In genomic region chr16:3129137-3130131, GRCh38 we compare ENCODE assay signal across 8 cellular contexts. TPM values are rescaled to one million over a fixed set of nuclear protein-coding genes. Genes with fewer than 3 reads are reported as not detected.
DNase-seq lines count a peak whose midpoint lies in the region; ATAC-seq and TF ChIP-seq lines count a peak whose summit lies in the region.

No MANE protein-coding gene starts in this region.

- DNase-seq in Panc1 (ENCODE audit: low read depth, low spot score) (no peak), activated T-helper 1 cell treated with Interleukin-2 at 50 U/mL for 16 hours (ENCODE audit: low read depth) (peak; percentile 62), fibroblast of peridontal ligament (ENCODE audit: extremely low read depth) (peak; percentile 90), suprapubic skin (ENCODE audit: low spot score in 2 of 2) (peak in 1 of 2 donors; percentile 84)

- CTCF ChIA-PET in Panc1 (lab: Charles Lee): interaction anchor here (0.6 to 2.1 kb wide), 11 partner anchors 8 to 343 kb away, joined by 3 to 10 read pairs (median 5); no protein-coding TSS in a partner anchor

- 12% methylated on average over 28 of the region's 28 CpGs for WGBS in suprapubic skin

- H3K27me3 ChIP-seq in ACC112 (ENCODE audit: insufficient read depth, low read length) (no peaks in the 10 kb centered on the region), Panc1 (ENCODE audit: control insufficient read depth, insufficient read depth, low read length) (no peaks in the 10 kb centered on the region), neural cell (ENCODE audit: insufficient read depth, low read depth, low read length) (no peaks in the 10 kb centered on the region), suprapubic skin (no peaks in the 10 kb centered on the region)

- peak; percentile 70 for TF ChIP-seq RAD21 in neural cell (conservative IDR thresholded peaks at IDR 0.05)

- H2AFZ ChIP-seq in ACC112 (ENCODE audit: low read length, unreplicated experiment) (no peak overlapping the region), neural cell (ENCODE audit: low read depth, low read length) (no peak overlapping the region)

- no peaks in the 10 kb centered on the region for H3K9me2 ChIP-seq in neural cell (ENCODE audit: insufficient read depth, low read length)

- BruUV-seq in Panc1 (replicated peaks; lab: Mats Ljungman, UMichigan): no TSS peak

- ATAC-seq in GM18508 (IDR thresholded peaks at IDR 0.05; ENCODE audit: insufficient read depth, unreplicated experiment) (peak; percentile 50), Panc1 (peak; percentile 76)

- no peaks in the 10 kb centered on the region for H3F3A ChIP-seq in neural cell (ENCODE audit: insufficient read depth, low read length, poor library complexity, severe bottlenecking)

- H3K9me3 ChIP-seq in KOPT-K1 (ENCODE audit: insufficient read depth, low read length, poor library complexity, severe bottlenecking): no peaks in the 10 kb centered on the region
- H3K9me3 ChIP-seq in Panc1 (ENCODE audit: control insufficient read depth, insufficient read depth, low read depth, low read length): no peaks in the 10 kb centered on the region
- H3K9me3 ChIP-seq in neural cell (ENCODE audit: low read length): no peaks in the 10 kb centered on the region
- H3K9me3 ChIP-seq in suprapubic skin: no peaks in the 10 kb centered on the region

- TF ChIP-seq POLR2A in suprapubic skin (IDR thresholded peaks at IDR 0.05): no peak

- peak; percentile 97 for TF ChIP-seq CTCF in Panc1 (IDR thresholded peaks at IDR 0.05)
- TF ChIP-seq CTCF in neural cell (IDR thresholded peaks at IDR 0.05; ENCODE audit: poor library complexity, severe bottlenecking): peak; percentile 93
- peak; percentile 76 to 92 for TF ChIP-seq CTCF in suprapubic skin (IDR thresholded peaks at IDR 0.05)

- POLR2A ChIA-PET in Panc1 (lab: Charles Lee): interaction anchor here (0.5 kb wide), 1 partner anchor 390 kb away, joined by 3 read pairs; no protein-coding TSS in a partner anchor

- H3K4me1 ChIP-seq in ACC112 (ENCODE audit: control insufficient read depth, insufficient read depth, low read length, unreplicated experiment): peaks cover 8% of the 10 kb centered on the region
- H3K4me1 ChIP-seq in Panc1 (ENCODE audit: control insufficient read depth, insufficient read depth, low read length): no peaks in the 10 kb centered on the region; the same call in 1 of the 2 replicates
- peaks cover 61% of the 10 kb centered on the region for H3K4me1 ChIP-seq in suprapubic skin

- H3K27ac ChIP-seq in ACC112 (ENCODE audit: low read depth, low read length) (peak overlapping the region; percentile 11), KOPT-K1 (ENCODE audit: low read depth, low read length, poor library complexity, severe bottlenecking) (peak overlapping the region; percentile 68), Panc1 (ENCODE audit: low read length) (peak overlapping the region; percentile 41; the same call in 1 of the 2 replicates), neural cell (ENCODE audit: low read length) (peak overlapping the region; percentile 15), suprapubic skin (peak overlapping the region; percentile 76)

- H3K36me3 ChIP-seq in ACC112 (ENCODE audit: insufficient read depth, low read length) (peaks cover 7% of the 10 kb centered on the region), KOPT-K1 (ENCODE audit: insufficient read depth, low read length) (peaks cover 34% of the 10 kb centered on the region), Panc1 (ENCODE audit: control insufficient read depth, insufficient read depth, low read length) (peaks cover 8% of the 10 kb centered on the region), neural cell (ENCODE audit: insufficient read depth, low read length) (no peaks in the 10 kb centered on the region), suprapubic skin (peaks cover 5% of the 10 kb centered on the region)

- no peak overlapping the region for H3K9ac ChIP-seq in neural cell (ENCODE audit: low read length)

- H3K79me2 ChIP-seq in ACC112 (ENCODE audit: control insufficient read depth, insufficient read depth, low read length, unreplicated experiment): peaks cover 24% of the 10 kb centered on the region
- H3K79me2 ChIP-seq in neural cell (replicated peaks; ENCODE audit: insufficient read depth, low read length): peaks cover 19% of the 10 kb centered on the region

- in situ Hi-C loops in Panc1 (cut with HindIII; ENCODE audit: low pct_unique_long_range_greater_than_20kb, low sequenced_read_pairs): no loop called here

- TF ChIP-seq EP300 in neural cell (conservative IDR thresholded peaks at IDR 0.05; ENCODE audit: poor library complexity, severe bottlenecking): no peak
- no peak for TF ChIP-seq EP300 in suprapubic skin (IDR thresholded peaks at IDR 0.05)

- H4K20me1 ChIP-seq in neural cell (ENCODE audit: insufficient read depth): no peaks in the 10 kb centered on the region

- H3K4me3 ChIP-seq in ACC112 (ENCODE audit: low read depth, low read length): peak overlapping the region; percentile 60
- H3K4me3 ChIP-seq in Panc1 (ENCODE audit: low read depth in 2 of 2, low read length in 2 of 2): peak overlapping the region; percentile 1 to 6; a peak in 3 of 4 replicates
- H3K4me3 ChIP-seq in neural cell (ENCODE audit: low read length): peak overlapping the region; percentile 45
- peak overlapping the region; percentile 58 for H3K4me3 ChIP-seq in suprapubic skin

- H3K4me2 ChIP-seq in neural cell (ENCODE audit: low read length): no peak overlapping the region

- intact Hi-C loops in Panc1 (cut with micrococcal nuclease; ENCODE audit: unreplicated experiment): loop anchor here (10.0 kb wide), 1 partner anchor 75 kb away; no protein-coding TSS in a partner anchor

TF ChIP-seq in neural cell, 6 proteins besides CTCF, POLR2A, EP300 and RAD21:
- peak; percentile 68 for TF ChIP-seq SMC3 (conservative IDR thresholded peaks at IDR 0.05; ENCODE audit: poor library complexity)
- TF ChIP-seq REST (IDR thresholded peaks at IDR 0.05; ENCODE audit: borderline replicate concordance): no peak
- TF ChIP-seq MXI1 (conservative IDR thresholded peaks at IDR 0.05; ENCODE audit: poor library complexity, severe bottlenecking): peak; percentile 36
- TF ChIP-seq POLR2AphosphoS5 (IDR thresholded peaks at IDR 0.05): no peak

RNA-seq across cellular contexts. Expression of gene ZNF213, which starts 5.4 kb away (rescaled TPM):
- total RNA-seq in Panc1 (2021; ENCODE audit: unreplicated experiment) (12.3 TPM), suprapubic skin (10 to 100 TPM; 14.0 to 18.0 (median 16.4) TPM)
- polyA plus RNA-seq in Panc1 (2012; ENCODE audit: insufficient read length): 19.1 TPM
- polyA plus RNA-seq in neural cell: 5.1 and 9.8 TPM in 2 replicates
- polyA minus RNA-seq in neural cell: 11.6 and 17.0 TPM in 2 replicates

RNA-seq across cellular contexts. Expression of gene ZNF205, which starts 17.0 kb away (rescaled TPM):
- total RNA-seq in Panc1 (2021; ENCODE audit: unreplicated experiment) (18.3 TPM), suprapubic skin (10 to 100 TPM; 18.3 to 22.5 (median 20.9) TPM)
- polyA plus RNA-seq in Panc1 (2012; ENCODE audit: insufficient read length): 28.2 TPM
- 30.0 and 39.4 TPM in 2 replicates for polyA plus RNA-seq in neural cell
- polyA minus RNA-seq in neural cell: 26.9 and 31.9 TPM in 2 replicates

RNA-seq across cellular contexts. Expression of gene ZSCAN10, which starts 30.3 kb away (rescaled TPM):
- total RNA-seq in Panc1 (2021; ENCODE audit: unreplicated experiment) (0.21 TPM), suprapubic skin (not detected)
- not detected for polyA plus RNA-seq in Panc1 (2012; ENCODE audit: insufficient read length)
- 0.10 TPM in 1 of 2 replicates, not detected in the other for polyA plus RNA-seq in neural cell
- not detected in 2 replicates for polyA minus RNA-seq in neural cell

RNA-seq across cellular contexts. Expression of gene OR1F1, which starts 58.6 kb away (rescaled TPM):
- total RNA-seq in Panc1 (2021; ENCODE audit: unreplicated experiment) (0.26 TPM), suprapubic skin (not detected)
- 0.63 TPM for polyA plus RNA-seq in Panc1 (2012; ENCODE audit: insufficient read length)
- polyA plus RNA-seq in neural cell: 2.5 and 2.7 TPM in 2 replicates
- polyA minus RNA-seq in neural cell: 0.69 and 1.7 TPM in 2 replicates

Comparison
In these comparisons a context has a peak if more than half of its experiments do, and no peak if none do; other contexts are left out.
1. H3K27ac ChIP-seq: peak in every context shown above with its lines; median percentile 76 in suprapubic skin; 68 in KOPT-K1; 41 in Panc1; 15 in neural cell; 11 in ACC112.
2. H3K4me3 ChIP-seq: peak in every context shown above with its lines; median percentile 60 in ACC112; 58 in suprapubic skin; 45 in neural cell; 4 in Panc1.